In genomic region chr9:93822229-93822628, GRCh38 we compare ENCODE assay signal across 2 cellular contexts.
TF ChIP-seq lines count a peak whose summit lies in the region.

No MANE protein-coding gene starts in this region.

TF ChIP-seq in SK-N-SH, 30 proteins besides CTCF, POLR2A, EP300 and RAD21 (continued from another document):
- TF ChIP-seq ZBTB33 (IDR thresholded peaks at IDR 0.05; ENCODE audit: borderline replicate concordance, low read depth): no peak
- no peak for TF ChIP-seq ELF1 (IDR thresholded peaks at IDR 0.05)
- TF ChIP-seq TCF12 (IDR thresholded peaks at IDR 0.05): no peak
- no peak for TF ChIP-seq MEF2A (IDR thresholded peaks at IDR 0.05; ENCODE audit: borderline replicate concordance, low read depth)
- no peak for TF ChIP-seq FOXJ3 (CRISPR knock-in tag; IDR thresholded peaks at IDR 0.05)
- TF ChIP-seq YY1 (IDR thresholded peaks at IDR 0.05; ENCODE audit: low read depth): no peak
TF ChIP-seq in SK-N-SH: peak in this region for 0.

TF ChIP-seq in SK-N-SH treated with all-trans-retinoic acid at 6 μM for 48 hours, 23 proteins besides CTCF, POLR2A, EP300 and RAD21 (continued from another document):
- TF ChIP-seq POU6F1 (CRISPR knock-in tag; IDR thresholded peaks at IDR 0.05; ENCODE audit: borderline replicate concordance, low read depth) (no peak), ZFP3 (CRISPR knock-in tag; IDR thresholded peaks at IDR 0.05) (no peak), PPARA (CRISPR knock-in tag; IDR thresholded peaks at IDR 0.05; ENCODE audit: borderline replicate concordance) (no peak), PATZ1 (CRISPR knock-in tag; IDR thresholded peaks at IDR 0.05; ENCODE audit: borderline replicate concordance) (no peak), CSRNP3 (CRISPR knock-in tag; IDR thresholded peaks at IDR 0.05) (no peak), SNAI2 (CRISPR knock-in tag; IDR thresholded peaks at IDR 0.05) (no peak), ISL1 (CRISPR knock-in tag; IDR thresholded peaks at IDR 0.05) (no peak)
